16 cellular contexts compared by ENCODE assay signal in the genomic region with DNA sequence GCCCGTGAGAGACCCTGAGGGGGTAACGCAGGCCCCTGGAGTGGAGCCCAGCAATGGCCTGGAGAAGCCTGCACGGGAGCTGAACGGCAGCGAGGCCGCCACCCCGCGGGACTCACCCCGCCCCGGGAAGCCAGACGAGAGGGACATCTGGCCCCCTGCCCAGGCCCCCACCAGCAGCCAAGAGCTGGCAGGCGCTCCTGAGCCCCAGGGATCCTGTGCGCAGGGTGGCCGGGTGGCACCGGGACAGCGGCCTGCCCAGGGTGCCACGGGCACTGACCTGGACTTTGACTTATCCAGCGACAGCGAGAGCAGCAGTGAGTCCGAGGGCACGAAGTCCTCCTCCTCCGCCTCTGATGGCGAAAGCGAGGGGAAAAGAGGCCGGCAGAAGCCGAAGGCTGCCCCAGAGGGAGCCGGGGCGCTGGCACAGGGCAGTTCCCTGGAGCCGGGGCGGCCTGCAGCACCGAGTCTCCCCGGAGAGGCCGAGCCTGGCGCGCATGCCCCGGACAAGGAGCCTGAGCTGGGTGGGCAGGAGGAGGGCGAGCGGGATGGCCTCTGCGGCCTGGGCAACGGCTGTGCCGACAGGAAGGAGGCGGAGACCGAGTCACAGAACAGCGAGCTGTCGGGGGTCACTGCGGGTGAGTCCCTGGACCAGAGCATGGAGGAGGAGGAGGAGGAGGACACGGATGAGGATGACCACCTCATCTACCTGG.
"Had no signal": no experiment of that assay in that cellular context is flagged by ENCODE, and none has a peak within 500 bp of the region (broad histone marks: within the 10 kb centered on the region; RNA-seq: fewer than 3 reads in every experiment).

No MANE protein-coding gene starts in this region.

- H3K27me3 ChIP-seq: foreskin keratinocyte, pancreas, testis, tibial nerve had no signal

- H3K9me3 Mint-ChIP-seq: immature natural killer cell, natural killer cell, neural crest cell had no signal

- H3K9me3 ChIP-seq: mucosa of descending colon, pancreas, testis, tibial nerve had no signal

- H3K4me3 ChIP-seq: mucosa of descending colon, pancreas, testis, tibial nerve had no signal

- H3K4me1 Mint-ChIP-seq: immature natural killer cell; neural crest cell; stimulated activated naive B cell treated with anti-CD40 and anti-IgM and Interleukin-4, amounts not matched to agents 10 μg/mL and 1 μg/mL and 100 μg/mL, for 72 hours had no signal

- DNase-seq: foreskin keratinocyte; immature natural killer cell; mucosa of descending colon; natural killer cell; occipital lobe; pancreas; stimulated activated CD4-positive, alpha-beta T cell treated with anti-CD3 and anti-CD28 coated beads, Interleukin-2, amount 100 ng/mL, for 24 hours; stimulated activated CD4-positive, alpha-beta T cell treated with anti-CD3 and anti-CD28 coated beads, Interleukin-4, amount 100 ng/mL, for 4 hours; stimulated activated naive B cell treated with anti-CD40 and anti-IgM and Interleukin-4, amounts not matched to agents 10 μg/mL and 1 μg/mL and 100 μg/mL, for 72 hours; stimulated activated naive CD8-positive, alpha-beta T cell treated with anti-CD3 and anti-CD28 coated beads, Interleukin-15, amount 100 ng/mL, for 72 hours; testis had no signal

- H3K4me3 Mint-ChIP-seq: dendritic cell treated with granulocyte-macrophage colony-stimulating factor and Interleukin-4, amounts not matched to agents 40 ng/mL and 50 ng/mL, for 4 days; immature natural killer cell; natural killer cell; neural crest cell; stimulated activated naive B cell treated with anti-CD40 and anti-IgM and Interleukin-4, amounts not matched to agents 10 μg/mL and 1 μg/mL and 100 μg/mL, for 72 hours; stimulated activated naive CD8-positive, alpha-beta T cell treated with anti-CD3 and anti-CD28 coated beads, Interleukin-15, amount 100 ng/mL, for 72 hours had no signal

- H3K27ac ChIP-seq: foreskin keratinocyte, pancreas, testis, tibial nerve had no signal

- H3K4me1 ChIP-seq: foreskin keratinocyte, pancreas, testis, tibial nerve had no signal

- H3K27me3 Mint-ChIP-seq: dendritic cell treated with granulocyte-macrophage colony-stimulating factor and Interleukin-4, amounts not matched to agents 40 ng/mL and 50 ng/mL, for 4 days; progenitor cell of endocrine pancreas; stimulated activated naive B cell treated with anti-CD40 and anti-IgM and Interleukin-4, amounts not matched to agents 10 μg/mL and 1 μg/mL and 100 μg/mL, for 72 hours; stimulated activated naive CD8-positive, alpha-beta T cell treated with anti-CD3 and anti-CD28 coated beads, Interleukin-15, amount 100 ng/mL, for 72 hours had no signal

- H3K27ac Mint-ChIP-seq: immature natural killer cell; natural killer cell; progenitor cell of endocrine pancreas; stimulated activated naive B cell treated with anti-CD40 and anti-IgM and Interleukin-4, amounts not matched to agents 10 μg/mL and 1 μg/mL and 100 μg/mL, for 72 hours had no signal

- ATAC-seq: foreskin keratinocyte; mucosa of descending colon; natural killer cell; pancreas; sciatic nerve; stimulated activated naive B cell treated with anti-CD40 and anti-IgM and Interleukin-4, amounts not matched to agents 10 μg/mL and 1 μg/mL and 100 μg/mL, for 72 hours; stimulated activated naive CD8-positive, alpha-beta T cell treated with anti-CD3 and anti-CD28 coated beads, Interleukin-15, amount 100 ng/mL, for 72 hours had no signal
